In genomic region chr2:240367721-240368120, GRCh38 we compare ENCODE assay signal across 17 cellular contexts.
"Had no signal": no experiment of that assay in that cellular context is flagged by ENCODE, and none has a peak within 500 bp of the region (broad histone marks: within the 10 kb centered on the region; RNA-seq: fewer than 3 reads in every experiment).

No MANE protein-coding gene starts in this region.

- H3K36me3 ChIP-seq: ovary, right lobe of liver, spleen, tibial artery, upper lobe of left lung, vagina had no signal

- H3K4me3 ChIP-seq: mucosa of descending colon, ovary, right lobe of liver, spleen, tibial artery, upper lobe of left lung, vagina had no signal

- H3K27ac ChIP-seq: ovary, spleen, vagina had no signal

- H3K27me3 ChIP-seq: ovary, right lobe of liver, tibial artery, upper lobe of left lung, vagina had no signal

- ATAC-seq: esophagus mucosa; left colon; mucosa of descending colon; naive thymus-derived CD8-positive, alpha-beta T cell; stimulated activated memory B cell treated with anti-CD40 and anti-IgM and Interleukin-4, amounts not matched to agents 10 μg/mL and 1 μg/mL and 100 μg/mL, for 72 hours had no signal

- H3K9me3 ChIP-seq: mucosa of descending colon, ovary, right lobe of liver, spleen, tibial artery, upper lobe of left lung, vagina had no signal

- DNase-seq: cortex of kidney; effector memory CD4-positive, alpha-beta T cell; immature natural killer cell; left colon; naive thymus-derived CD8-positive, alpha-beta T cell; spleen; stimulated activated CD4-positive, alpha-beta T cell treated with anti-CD3 and anti-CD28 coated beads, Interleukin-15, amount 100 ng/mL, for 24 hours; stimulated activated CD4-positive, alpha-beta T cell treated with anti-CD3 and anti-CD28 coated beads, Interleukin-1b, Interleukin-23, amount 100 ng/mL, for 48 hours; stimulated activated CD4-positive, alpha-beta T cell treated with anti-CD3 and anti-CD28 coated beads, Interleukin-4, amount 100 ng/mL, for 24 hours; tibial artery had no signal
